ENCODE assay signal across 2 cellular contexts in the genomic region with DNA sequence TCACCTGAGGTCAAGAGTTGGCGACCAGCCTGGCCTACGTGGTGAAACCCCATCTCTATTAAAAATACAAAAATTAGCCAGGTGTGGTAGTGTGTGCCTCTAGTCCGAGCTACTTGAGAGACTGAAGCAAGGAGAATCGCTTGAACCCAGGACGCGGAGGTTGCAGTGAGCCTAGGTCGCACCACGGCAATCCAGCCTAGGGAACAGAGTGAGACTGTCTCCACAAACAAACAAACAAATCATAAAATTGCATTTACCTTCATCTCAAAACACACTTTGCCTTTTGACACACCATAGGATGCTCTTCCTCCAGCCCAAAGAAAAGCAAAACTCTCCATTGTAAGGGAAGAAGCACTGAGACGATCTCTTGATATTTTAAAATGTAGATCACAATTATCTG.
TF ChIP-seq lines count a peak whose summit lies in the region.

No MANE protein-coding gene starts in this region.

TF ChIP-seq in SK-N-SH, 30 proteins besides CTCF, POLR2A, EP300 and RAD21 (continued from another document):
- TF ChIP-seq, protein P1, sequence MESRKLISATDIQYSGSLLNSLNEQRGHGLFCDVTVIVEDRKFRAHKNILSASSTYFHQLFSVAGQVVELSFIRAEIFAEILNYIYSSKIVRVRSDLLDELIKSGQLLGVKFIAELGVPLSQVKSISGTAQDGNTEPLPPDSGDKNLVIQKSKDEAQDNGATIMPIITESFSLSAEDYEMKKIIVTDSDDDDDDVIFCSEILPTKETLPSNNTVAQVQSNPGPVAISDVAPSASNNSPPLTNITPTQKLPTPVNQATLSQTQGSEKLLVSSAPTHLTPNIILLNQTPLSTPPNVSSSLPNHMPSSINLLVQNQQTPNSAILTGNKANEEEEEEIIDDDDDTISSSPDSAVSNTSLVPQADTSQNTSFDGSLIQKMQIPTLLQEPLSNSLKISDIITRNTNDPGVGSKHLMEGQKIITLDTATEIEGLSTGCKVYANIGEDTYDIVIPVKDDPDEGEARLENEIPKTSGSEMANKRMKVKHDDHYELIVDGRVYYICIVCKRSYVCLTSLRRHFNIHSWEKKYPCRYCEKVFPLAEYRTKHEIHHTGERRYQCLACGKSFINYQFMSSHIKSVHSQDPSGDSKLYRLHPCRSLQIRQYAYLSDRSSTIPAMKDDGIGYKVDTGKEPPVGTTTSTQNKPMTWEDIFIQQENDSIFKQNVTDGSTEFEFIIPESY (IDR thresholded peaks at IDR 0.05; ENCODE audit: borderline replicate concordance, low read depth) = no peak

TF ChIP-seq in SK-N-SH treated with all-trans-retinoic acid at 6 μM for 48 hours, 23 proteins besides CTCF, POLR2A, EP300 and RAD21 (continued from another document):
- TF ChIP-seq, protein P2, sequence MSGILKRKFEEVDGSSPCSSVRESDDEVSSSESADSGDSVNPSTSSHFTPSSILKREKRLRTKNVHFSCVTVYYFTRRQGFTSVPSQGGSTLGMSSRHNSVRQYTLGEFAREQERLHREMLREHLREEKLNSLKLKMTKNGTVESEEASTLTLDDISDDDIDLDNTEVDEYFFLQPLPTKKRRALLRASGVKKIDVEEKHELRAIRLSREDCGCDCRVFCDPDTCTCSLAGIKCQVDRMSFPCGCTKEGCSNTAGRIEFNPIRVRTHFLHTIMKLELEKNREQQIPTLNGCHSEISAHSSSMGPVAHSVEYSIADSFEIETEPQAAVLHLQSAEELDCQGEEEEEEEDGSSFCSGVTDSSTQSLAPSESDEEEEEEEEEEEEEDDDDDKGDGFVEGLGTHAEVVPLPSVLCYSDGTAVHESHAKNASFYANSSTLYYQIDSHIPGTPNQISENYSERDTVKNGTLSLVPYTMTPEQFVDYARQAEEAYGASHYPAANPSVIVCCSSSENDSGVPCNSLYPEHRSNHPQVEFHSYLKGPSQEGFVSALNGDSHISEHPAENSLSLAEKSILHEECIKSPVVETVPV (CRISPR knock-in tag; IDR thresholded peaks at IDR 0.05) = no peak
- no peak for TF ChIP-seq ZFP30 (CRISPR knock-in tag; IDR thresholded peaks at IDR 0.05)
- TF ChIP-seq ZFP3 (CRISPR knock-in tag; IDR thresholded peaks at IDR 0.05) = no peak
- no peak for TF ChIP-seq ZNF8 (CRISPR knock-in tag; IDR thresholded peaks at IDR 0.05)
- no peak for TF ChIP-seq BACH2 (CRISPR knock-in tag; IDR thresholded peaks at IDR 0.05; ENCODE audit: borderline replicate concordance)
- TF ChIP-seq ISL1 (CRISPR knock-in tag; IDR thresholded peaks at IDR 0.05) = no peak
- TF ChIP-seq ZNF70 (CRISPR knock-in tag; IDR thresholded peaks at IDR 0.05) = no peak
